In the genomic region with DNA sequence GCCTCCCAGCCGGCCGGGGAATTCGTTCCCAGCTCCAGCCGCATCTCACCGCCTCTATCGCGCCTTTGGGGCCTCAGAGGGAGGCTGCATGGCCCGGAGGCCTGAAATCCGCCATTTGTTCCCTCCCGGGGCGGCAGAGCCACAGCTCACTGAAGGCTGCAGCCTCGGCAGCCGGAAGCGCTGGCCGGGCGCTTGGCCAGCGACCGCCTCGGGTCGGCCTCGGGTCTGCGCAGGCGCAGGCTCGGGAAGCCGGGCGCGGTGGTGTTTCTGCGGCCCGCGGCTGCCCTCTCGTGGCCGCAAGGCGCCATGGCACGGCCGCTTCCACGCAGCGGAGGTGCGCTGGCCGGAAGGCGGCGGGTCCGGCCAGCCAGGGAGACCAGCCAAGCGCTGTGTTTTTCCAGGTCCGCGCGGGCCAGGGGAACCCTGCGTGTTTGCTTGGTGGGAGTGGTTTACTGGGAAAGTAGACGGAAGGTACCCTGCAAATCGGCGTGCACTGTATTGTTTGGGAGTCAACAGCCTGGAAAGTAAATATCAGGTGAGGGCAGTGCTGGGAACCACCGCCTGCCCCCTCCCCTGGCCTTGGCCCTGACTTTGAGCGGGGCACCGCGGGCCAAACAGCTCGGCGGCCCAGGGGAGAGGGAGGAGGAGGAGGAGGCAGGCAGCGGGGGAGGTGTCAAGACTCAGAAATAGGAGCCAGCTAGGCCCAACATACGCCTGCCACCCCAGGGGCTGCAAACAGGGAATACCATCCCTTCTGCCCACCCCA, we compare ENCODE assay signal across 8 cellular contexts. TPM values are rescaled to one million over a fixed set of nuclear protein-coding genes. Genes with fewer than 3 reads are reported as not detected.
DNase-seq lines count a peak whose midpoint lies in the region; ATAC-seq and TF ChIP-seq lines count a peak whose summit lies in the region.

No MANE protein-coding gene starts in this region.

- TF ChIP-seq EP300 in SK-N-SH (IDR thresholded peaks at IDR 0.05; ENCODE audit: borderline replicate concordance in 1 of 2, low read depth in 1 of 2, low read length in 1 of 2) = peak in 1 of 2 experiments; percentile 15; a peak in 1 of 4 replicates

- H3K27me3 Mint-ChIP-seq in osteocyte (ENCODE audit: unreplicated experiment) = no peaks in the 10 kb centered on the region

- WGBS in SK-N-SH (ENCODE audit: low lambda C conversion rate) = 14% methylated on average over 16 of the region's 58 CpGs

- H3K79me2 ChIP-seq in MM.1S (ENCODE audit: low read length) (no peaks in the 10 kb centered on the region), SK-N-SH (ENCODE audit: insufficient read depth) (no peaks in the 10 kb centered on the region)

- H3K9me3 Mint-ChIP-seq in activated naive CD4-positive, alpha-beta T cell treated with anti-CD3 and anti-CD28 coated beads, Interleukin-2, amount 50 U/mL, for 72 hours = no peaks in the 10 kb centered on the region
- no peaks in the 10 kb centered on the region for H3K9me3 Mint-ChIP-seq in osteocyte (ENCODE audit: unreplicated experiment)

- no peaks in the 10 kb centered on the region for H4K20me1 ChIP-seq in MM.1S (ENCODE audit: insufficient read depth, low read length)
- no peaks in the 10 kb centered on the region for H4K20me1 ChIP-seq in SK-N-SH (ENCODE audit: insufficient read depth)

- H3K9me3 ChIP-seq in MM.1S (replicated peaks; ENCODE audit: insufficient read depth, low read length) (no peaks in the 10 kb centered on the region), SK-N-SH (no peaks in the 10 kb centered on the region), thoracic aorta (no peaks in the 10 kb centered on the region)

- H3K4me1 Mint-ChIP-seq in osteocyte (ENCODE audit: unreplicated experiment) = peaks cover 21% of the 10 kb centered on the region

- TF ChIP-seq CTCF in GM06990 (IDR thresholded peaks at IDR 0.05; ENCODE audit: insufficient read depth, low read length, poor library complexity, severe bottlenecking) (peak; percentile 66), MM.1S (IDR thresholded peaks at IDR 0.05; ENCODE audit: low read length) (peak; percentile 100), SK-N-SH (IDR thresholded peaks at IDR 0.05) (peak; percentile 95), osteocyte (IDR thresholded peaks at IDR 0.05) (peak; percentile 99), thoracic aorta (IDR thresholded peaks at IDR 0.05) (peak; percentile 100)

- no peaks in the 10 kb centered on the region for H3K36me3 ChIP-seq in GM06990 (ENCODE audit: control insufficient read depth, insufficient read depth, low read length)
- no peaks in the 10 kb centered on the region for H3K36me3 ChIP-seq in MM.1S (replicated peaks; ENCODE audit: insufficient read depth, low read length)
- no peaks in the 10 kb centered on the region for H3K36me3 ChIP-seq in SK-N-SH (replicated peaks in 1 of 2; ENCODE audit: control insufficient read depth in 1 of 2, insufficient read depth in 2 of 2, low read length in 1 of 2)
- no peaks in the 10 kb centered on the region for H3K36me3 ChIP-seq in thoracic aorta

- peaks cover 9% of the 10 kb centered on the region for H3K4me1 ChIP-seq in MM.1S (ENCODE audit: low read length)
- H3K4me1 ChIP-seq in SK-N-SH (ENCODE audit: control insufficient read depth in 1 of 2, insufficient read depth in 2 of 2, low read depth in 1 of 2, low read length in 1 of 2) = peaks cover 0 to 15% of the 10 kb centered on the region in 2 experiments; a peak in 3 of 4 replicates
- H3K4me1 ChIP-seq in thoracic aorta (ENCODE audit: control insufficient read depth in 1 of 2, low read depth in 2 of 2) = peaks cover 21 to 46% of the 10 kb centered on the region in 2 donors

- H3F3A ChIP-seq in MM.1S (ENCODE audit: insufficient read depth, low read length) = no peaks in the 10 kb centered on the region
- H3F3A ChIP-seq in SK-N-SH (replicated peaks; ENCODE audit: insufficient read depth) = no peaks in the 10 kb centered on the region

- peak overlapping the region; percentile 83 for H3K9ac ChIP-seq in MM.1S (ENCODE audit: low read length)
- peak overlapping the region; percentile 64; the same call in 1 of the 2 replicates for H3K9ac ChIP-seq in SK-N-SH

- H3K27ac ChIP-seq in MM.1S (ENCODE audit: low read length) = no peak overlapping the region
- peak overlapping the region; percentile 37 to 93; a peak in 3 of 4 replicates for H3K27ac ChIP-seq in SK-N-SH (ENCODE audit: low read depth in 2 of 2, low read length in 1 of 2)
- peak overlapping the region; percentile 87 to 92 for H3K27ac ChIP-seq in thoracic aorta

- peak; percentile 87 to 90 for ATAC-seq in activated naive CD4-positive, alpha-beta T cell treated with anti-CD3 and anti-CD28 coated beads, Interleukin-2, amount 50 U/mL, for 72 hours
- ATAC-seq in thoracic aorta (ENCODE audit: insufficient number of reproducible peaks, low FRiP score, low read depth) = peak; percentile 67

- peak overlapping the region; percentile 98 for H3K4me2 ChIP-seq in MM.1S (ENCODE audit: low read depth, low read length)
- H3K4me2 ChIP-seq in SK-N-SH = peak overlapping the region; percentile 80

- H3K36me3 Mint-ChIP-seq in activated naive CD4-positive, alpha-beta T cell treated with anti-CD3 and anti-CD28 coated beads, Interleukin-2, amount 50 U/mL, for 72 hours = peaks cover 0 to 6% of the 10 kb centered on the region in 2 donors
- H3K36me3 Mint-ChIP-seq in osteocyte (ENCODE audit: unreplicated experiment) = no peaks in the 10 kb centered on the region

- DNase-seq in GM06990 (ENCODE audit: extremely low read depth, insufficient read length) (peak; percentile 86), HCEC 1CT (peak; percentile 76), MM.1S (peak; percentile 91), SK-N-SH (peak; percentile 100), glomerular visceral epithelial cell (ENCODE audit: extremely low spot score) (peak; percentile 92), osteocyte (ENCODE audit: extremely low spot score, unreplicated experiment) (peak; percentile 97), thoracic aorta (ENCODE audit: low spot score) (peak; percentile 52)
- DNase-seq in activated naive CD4-positive, alpha-beta T cell treated with anti-CD3 and anti-CD28 coated beads, Interleukin-2, amount 50 U/mL, for 72 hours (ENCODE audit: low spot score in 2 of 2) = peak; percentile 89 to 93

- H3K4me3 ChIP-seq in GM06990 (replicated peaks; ENCODE audit: low read depth, low read length) (peak overlapping the region; percentile 68), MM.1S (ENCODE audit: low read length) (peak overlapping the region; percentile 85), SK-N-SH (ENCODE audit: low read depth in 2 of 2, low read length in 1 of 2) (peak overlapping the region; percentile 54 to 55; a peak in 3 of 4 replicates), thoracic aorta (peak overlapping the region; percentile 69)

- H3K27me3 ChIP-seq in GM06990 (replicated peaks; ENCODE audit: control insufficient read depth, insufficient read depth, low read length) (peaks cover 2% of the 10 kb centered on the region; the same call in 1 of the 2 replicates), MM.1S (replicated peaks; ENCODE audit: insufficient read depth, low read length) (no peaks in the 10 kb centered on the region), SK-N-SH (ENCODE audit: insufficient read depth) (no peaks in the 10 kb centered on the region), thoracic aorta (replicated peaks; ENCODE audit: insufficient read depth) (no peaks in the 10 kb centered on the region)

- peak; percentile 98 for TF ChIP-seq RAD21 in SK-N-SH (IDR thresholded peaks at IDR 0.05; ENCODE audit: low read length)

- POLR2A ChIA-PET in SK-N-SH (lab: Yijun Ruan, JAX) = interaction anchor here (0.5 to 2.1 kb wide), 8 partner anchors 44 to 167 kb away, joined by 3 to 20 read pairs (median 4); no protein-coding TSS in a partner anchor

- peak overlapping the region; percentile 100 for H2AFZ ChIP-seq in MM.1S (ENCODE audit: low read length)
- peak overlapping the region; percentile 98 for H2AFZ ChIP-seq in SK-N-SH (ENCODE audit: low read depth)

- peak overlapping the region; percentile 77 for H3K4me3 Mint-ChIP-seq in osteocyte (ENCODE audit: unreplicated experiment)

- H3K27ac Mint-ChIP-seq in activated naive CD4-positive, alpha-beta T cell treated with anti-CD3 and anti-CD28 coated beads, Interleukin-2, amount 50 U/mL, for 72 hours = peak overlapping the region; percentile 9 to 87
- H3K27ac Mint-ChIP-seq in osteocyte (ENCODE audit: unreplicated experiment) = peak overlapping the region; percentile 77

- CTCF ChIA-PET in SK-N-SH (lab: Yijun Ruan, JAX) = interaction anchor here (0.6 to 5.7 kb wide), 62 partner anchors 8 to 578 kb away, joined by 3 to 164 read pairs (median 4); partner anchors contain the start of genes CD34 and CD46

- no peaks in the 10 kb centered on the region for H3K9me2 ChIP-seq in MM.1S (replicated peaks; ENCODE audit: insufficient read depth, low read length)
- H3K9me2 ChIP-seq in SK-N-SH = no peaks in the 10 kb centered on the region

TF ChIP-seq in SK-N-SH, 30 proteins besides CTCF, POLR2A, EP300 and RAD21 (continues in another document):
- TF ChIP-seq TAF1 (IDR thresholded peaks at IDR 0.05; ENCODE audit: borderline replicate concordance, low read depth, low read length) = peak; percentile 79
- no peak for TF ChIP-seq MEF2A (IDR thresholded peaks at IDR 0.05; ENCODE audit: borderline replicate concordance, low read depth)
- peak; percentile 79 for TF ChIP-seq NFIC (IDR thresholded peaks at IDR 0.05; ENCODE audit: borderline replicate concordance)
- peak; percentile 16; the same call in 1 of the 2 replicates for TF ChIP-seq FOXM1 (IDR thresholded peaks at IDR 0.05; ENCODE audit: low read depth)
- no peak for TF ChIP-seq GATA2 (CRISPR knock-in tag; IDR thresholded peaks at IDR 0.05)
- TF ChIP-seq NRF1 (IDR thresholded peaks at IDR 0.05; ENCODE audit: low read depth, low read length) = peak; percentile 87
- peak; percentile 99 for TF ChIP-seq SMC3 (IDR thresholded peaks at IDR 0.05; ENCODE audit: low read depth, low read length)
- TF ChIP-seq PBX3 (IDR thresholded peaks at IDR 0.05) = no peak
- no peak for TF ChIP-seq JUND (IDR thresholded peaks at IDR 0.05)
- peak; percentile 84 for TF ChIP-seq YY1 (IDR thresholded peaks at IDR 0.05; ENCODE audit: low read depth)
- peak; percentile 39 for TF ChIP-seq CHD2 (IDR thresholded peaks at IDR 0.05; ENCODE audit: low read length, partially characterized antibody)

RNA-seq across cellular contexts. Expression of gene CD34, which starts 52.7 kb away (rescaled TPM):
- 0.59 and 0.62 TPM in 2 replicates for polyA plus RNA-seq in SK-N-SH (2012; rRNA removed)
- 0.33 and 0.43 TPM in 2 replicates for polyA plus RNA-seq in SK-N-SH (2012; cell fraction: cytosol; rRNA removed)
- polyA plus RNA-seq in SK-N-SH (2012; cell fraction: nucleus; rRNA removed) = 0.42 and 0.54 TPM in 2 replicates
- under 1 TPM; 0.07 to 0.16 TPM for total RNA-seq in activated naive CD4-positive, alpha-beta T cell treated with anti-CD3 and anti-CD28 coated beads, Interleukin-2, amount 50 U/mL, for 72 hours
- total RNA-seq in osteocyte = not detected in 2 replicates
- 10 to 100 TPM; 67.8 to 77.3 TPM for total RNA-seq in thoracic aorta

Comparison
In these comparisons a context has a peak if more than half of its experiments do, and no peak if none do; other contexts are left out.
1. RNA of gene CD34, which starts 52.7 kb away (total RNA-seq): 67.8 to 77.3 TPM in thoracic aorta; 0.07 to 0.16 TPM in activated naive CD4-positive, alpha-beta T cell treated with anti-CD3 and anti-CD28 coated beads, Interleukin-2, amount 50 U/mL, for 72 hours and not detected in osteocyte; every median in the first group is over 10 times any median in the second.
2. Peak in every context shown above with its lines, with median percentiles within 50 percentile points of each other: DNase-seq, H3K4me3 ChIP-seq and CTCF ChIP-seq.